Comparison of ENCODE assay signal across 26 cellular contexts in the genomic region with DNA sequence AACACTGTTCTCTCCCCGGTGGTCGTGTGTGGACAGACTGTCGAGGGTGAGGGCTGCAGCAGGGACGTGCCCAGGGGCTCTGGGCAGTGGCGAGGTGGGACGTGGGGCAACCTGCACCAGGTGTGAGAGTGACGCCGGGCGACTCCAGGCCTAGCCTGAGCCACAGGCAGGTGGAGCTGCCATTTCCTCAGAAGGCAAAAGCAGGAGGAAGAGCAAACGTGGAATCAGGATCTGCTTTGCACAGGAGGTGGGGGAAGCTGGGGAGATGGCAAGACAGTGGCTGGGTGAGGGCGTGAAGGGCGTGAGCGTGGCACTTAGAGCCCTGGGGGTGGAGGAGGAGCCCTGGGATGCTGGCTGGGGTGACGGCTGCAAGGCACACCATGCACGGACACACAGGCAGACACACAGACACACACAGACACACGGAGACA. TPM values are rescaled to one million over a fixed set of nuclear protein-coding genes. Genes with fewer than 3 reads are reported as not detected.
"Had no signal": no experiment of that assay in that cellular context is flagged by ENCODE, and none has a peak within 500 bp of the region (broad histone marks: within the 10 kb centered on the region; RNA-seq: fewer than 3 reads in every experiment).

No MANE protein-coding gene starts in this region.

- H3K36me3 ChIP-seq: lower lobe of right lung had no signal

- H3K4me3 ChIP-seq: coronary artery, dorsolateral prefrontal cortex, esophagus muscularis mucosa, gastroesophageal sphincter, left ventricle myocardium inferior, lower lobe of right lung, psoas muscle, right lobe of liver, testis, tibial nerve had no signal

- ATAC-seq: gastroesophageal sphincter; left cardiac atrium; lower lobe of right lung; natural killer cell treated with Interleukin-12 subunit alpha and Interleukin-12 subunit beta and Interleukin-15 and Interleukin-18, amount 100 ng/mL, for 72 hours; right lobe of liver; stimulated activated memory B cell treated with anti-CD40 and anti-IgM and Interleukin-4, amounts not matched to agents 10 μg/mL and 1 μg/mL and 100 μg/mL, for 72 hours had no signal

- DNase-seq: effector CD8-positive, alpha-beta T cell; immature natural killer cell; left cardiac atrium; left ventricle myocardium inferior; mesenchymal stem cell; midbrain; psoas muscle; retina; stimulated activated CD4-positive, alpha-beta T cell treated with anti-CD3 and anti-CD28 coated beads, Interleukin-4, amount 100 ng/mL, for 24 hours; stimulated activated naive CD8-positive, alpha-beta T cell treated with anti-CD3 and anti-CD28 coated beads, Interleukin-15, amount 100 ng/mL, for 72 hours; testis had no signal

- H3K9me3 ChIP-seq: esophagus muscularis mucosa, gastroesophageal sphincter, left ventricle myocardium inferior, lower lobe of right lung, psoas muscle, right lobe of liver, testis, tibial nerve had no signal

- H3K4me1 ChIP-seq: gastroesophageal sphincter, lower lobe of right lung, psoas muscle, right lobe of liver, testis had no signal

- FAIRE-seq: endometrium, keratinocyte had no signal

- H3K27ac ChIP-seq: coronary artery, dorsolateral prefrontal cortex, epithelial cell of prostate, esophagus muscularis mucosa, gastroesophageal sphincter, left ventricle myocardium inferior, lower lobe of right lung, psoas muscle, right lobe of liver, testis, tibial nerve had no signal

- H3K27me3 ChIP-seq: dorsolateral prefrontal cortex, esophagus muscularis mucosa, gastroesophageal sphincter, right lobe of liver, testis, tibial nerve had no signal

RNA-seq across cellular contexts. Expression of a gene that starts 57.6 kb away (rescaled TPM):
- total RNA-seq: esophagus muscularis mucosa; left cardiac atrium; left ventricle myocardium inferior; natural killer cell treated with Interleukin-12 subunit alpha and Interleukin-12 subunit beta and Interleukin-15 and Interleukin-18, amount 100 ng/mL, for 72 hours; omental fat pad; psoas muscle; subcutaneous adipose tissue; tibial nerve had no signal
- polyA plus RNA-seq: immature natural killer cell, keratinocyte, urinary bladder had no signal
